In the genomic region with DNA sequence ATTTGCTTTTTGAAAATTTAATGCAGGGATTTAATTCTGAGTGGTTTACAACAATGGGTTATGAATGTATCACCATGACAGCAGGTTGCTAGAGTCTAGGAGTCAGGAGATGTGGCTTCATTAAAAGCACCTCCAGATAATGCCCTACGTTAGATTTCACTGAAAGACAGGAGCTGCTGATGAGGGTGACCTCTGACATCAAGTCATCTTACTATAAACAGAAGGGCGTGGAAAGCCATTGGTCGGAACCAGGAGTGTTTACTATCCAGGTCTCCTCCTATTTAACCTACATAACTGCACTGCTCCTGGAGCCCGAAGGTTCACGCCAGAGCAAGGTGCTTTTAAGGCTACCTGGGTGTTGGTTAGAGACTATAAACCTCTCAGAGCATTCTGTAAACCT, we compare ENCODE assay signal across 19 cellular contexts.
A peak's percentile ranks its signal among the peaks of the same experiment; 100 is the strongest.
DNase-seq lines count a peak whose midpoint lies in the region; ATAC-seq and TF ChIP-seq lines count a peak whose summit lies in the region.
"Had no signal": no experiment of that assay in that cellular context is flagged by ENCODE, and none has a peak within 500 bp of the region (broad histone marks: within the 10 kb centered on the region; RNA-seq: fewer than 3 reads in every experiment).

No MANE protein-coding gene starts in this region.

- no peaks in the 10 kb centered on the region for H3K79me2 ChIP-seq in MM.1S (ENCODE audit: low read length)

- H3K4me3 ChIP-seq in MM.1S (ENCODE audit: low read length): no peak overlapping the region; the same call in 1 of the 2 replicates

- DNase-seq in NCI-H2107 treated with DMSO at 0.1 percent for 48 hours (lab: John Stamatoyannopoulos, UW; ENCODE audit: unreplicated experiment): peak; percentile 71
- no peak for DNase-seq in NCI-H2107 (lab: John Stamatoyannopoulos, UW)
- no peak for DNase-seq in MM.1S
- no peak for DNase-seq in left colon
- no peak for DNase-seq in HUDEP-2 (lab: John Stamatoyannopoulos, UW; ENCODE audit: unreplicated experiment in 76 of 76)
- DNase-seq: CD4-positive, alpha-beta memory T cell; DMS153; GF-D8; HFFc6; Karpas-422; NCI-H1092; NCI-H1694 treated with DMSO at 0.1 percent for 48 hours; NCI-H446; NCI-H526 treated with DMSO at 0.1 percent for 48 hours; RPMI8226 had no signal

- TF ChIP-seq CTCF in MM.1S (IDR thresholded peaks at IDR 0.05; ENCODE audit: low read length): no peak

- H3K9me2 ChIP-seq in MM.1S (replicated peaks; ENCODE audit: insufficient read depth, low read length): no peaks in the 10 kb centered on the region

- H4K20me1 ChIP-seq in MM.1S (ENCODE audit: insufficient read depth, low read length): no peaks in the 10 kb centered on the region

- H3K9ac ChIP-seq in MM.1S (ENCODE audit: low read length): no peak overlapping the region

- no peaks in the 10 kb centered on the region for H3F3A ChIP-seq in MM.1S (ENCODE audit: insufficient read depth, low read length)

- no peaks in the 10 kb centered on the region for H3K36me3 ChIP-seq in MM.1S (replicated peaks; ENCODE audit: insufficient read depth, low read length)

- intact Hi-C loops in left colon (cut with DNase I, micrococcal nuclease): no loop called here

- H3K27me3 ChIP-seq in MM.1S (replicated peaks; ENCODE audit: insufficient read depth, low read length): no peaks in the 10 kb centered on the region

- no peaks in the 10 kb centered on the region for H3K4me1 ChIP-seq in MM.1S (ENCODE audit: low read length)

- peak overlapping the region; percentile 33 for H3K4me2 ChIP-seq in MM.1S (ENCODE audit: low read depth, low read length)

- no peak overlapping the region for H3K27ac ChIP-seq in MM.1S (ENCODE audit: low read length)
- H3K27ac ChIP-seq: HL-60 had no signal

- H3K9me3 ChIP-seq in MM.1S (replicated peaks; ENCODE audit: insufficient read depth, low read length): no peaks in the 10 kb centered on the region

- ATAC-seq in left colon: peak; percentile 44
- ATAC-seq in GM21360 (IDR thresholded peaks at IDR 0.05; ENCODE audit: unreplicated experiment): no peak
- ATAC-seq in HG03175 (IDR thresholded peaks at IDR 0.05; ENCODE audit: unreplicated experiment): no peak
- ATAC-seq in GM21825 (IDR thresholded peaks at IDR 0.05; ENCODE audit: unreplicated experiment): no peak

- H2AFZ ChIP-seq in MM.1S (ENCODE audit: low read length): no peak overlapping the region
